Comparison of ENCODE assay signal across 1 cellular context in the genomic region with DNA sequence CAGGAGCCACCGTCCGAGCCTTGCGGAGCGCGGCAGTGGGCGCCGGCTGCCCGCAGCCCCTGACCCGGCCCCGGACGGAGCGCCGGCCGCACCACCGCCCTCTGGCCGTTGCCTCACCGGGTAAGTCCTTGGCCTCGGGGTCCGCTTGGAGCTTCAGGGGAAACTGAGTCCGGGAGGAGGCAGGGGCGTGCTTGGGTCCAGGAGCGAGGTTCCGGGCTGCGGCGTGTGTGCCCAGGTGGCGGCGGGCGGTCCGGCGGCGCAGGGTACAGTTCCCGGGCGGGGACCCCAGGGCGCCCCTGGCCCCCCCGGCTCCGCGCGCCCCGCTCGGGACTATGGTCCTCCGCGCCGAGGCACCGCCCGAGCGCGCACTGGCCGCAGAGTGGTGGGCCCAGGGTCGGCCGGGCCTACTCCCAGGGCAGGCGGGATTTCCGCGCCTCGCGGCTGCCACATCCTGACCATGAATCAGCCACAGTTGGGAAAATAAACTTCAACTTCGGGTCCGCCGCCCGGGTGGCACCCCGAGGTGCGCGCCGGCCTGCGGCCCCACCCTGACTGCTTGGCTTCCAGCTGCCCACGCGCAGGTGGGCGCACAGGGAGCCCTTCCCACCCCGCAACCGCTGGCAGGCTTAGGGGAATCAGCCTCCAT.
TF ChIP-seq lines count a peak whose summit lies in the region.

No MANE protein-coding gene starts in this region.

TF ChIP-seq in K562, 482 proteins besides CTCF, POLR2A, EP300 and RAD21 (continued from another document):
- no peak for TF ChIP-seq E4F1 (CRISPR knock-in tag; IDR thresholded peaks at IDR 0.05; ENCODE audit: borderline replicate concordance)
- TF ChIP-seq TEAD1 (CRISPR knock-in tag; IDR thresholded peaks at IDR 0.05): no peak
- TF ChIP-seq, protein P1, sequence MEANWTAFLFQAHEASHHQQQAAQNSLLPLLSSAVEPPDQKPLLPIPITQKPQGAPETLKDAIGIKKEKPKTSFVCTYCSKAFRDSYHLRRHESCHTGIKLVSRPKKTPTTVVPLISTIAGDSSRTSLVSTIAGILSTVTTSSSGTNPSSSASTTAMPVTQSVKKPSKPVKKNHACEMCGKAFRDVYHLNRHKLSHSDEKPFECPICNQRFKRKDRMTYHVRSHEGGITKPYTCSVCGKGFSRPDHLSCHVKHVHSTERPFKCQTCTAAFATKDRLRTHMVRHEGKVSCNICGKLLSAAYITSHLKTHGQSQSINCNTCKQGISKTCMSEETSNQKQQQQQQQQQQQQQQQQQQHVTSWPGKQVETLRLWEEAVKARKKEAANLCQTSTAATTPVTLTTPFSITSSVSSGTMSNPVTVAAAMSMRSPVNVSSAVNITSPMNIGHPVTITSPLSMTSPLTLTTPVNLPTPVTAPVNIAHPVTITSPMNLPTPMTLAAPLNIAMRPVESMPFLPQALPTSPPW (CRISPR knock-in tag; IDR thresholded peaks at IDR 0.05): peak; percentile 69
